ENCODE assay signal across 8 cellular contexts in genomic region chr15:38069001-38069400, GRCh38.
DNase-seq lines count a peak whose midpoint lies in the region; ATAC-seq and TF ChIP-seq lines count a peak whose summit lies in the region.

No MANE protein-coding gene starts in this region.

- CTCF ChIA-PET in OCI-LY7 (lab: Charles Lee; ENCODE audit: unreplicated experiment): no interaction called here

- TF ChIP-seq POLR2A in upper lobe of left lung (IDR thresholded peaks at IDR 0.05): no peak

- ATAC-seq in GM18909 (IDR thresholded peaks at IDR 0.05; ENCODE audit: poor library complexity, unreplicated experiment) (peak; percentile 83), HG03095 (IDR thresholded peaks at IDR 0.05; ENCODE audit: unreplicated experiment) (peak; percentile 86), upper lobe of left lung (ENCODE audit: low FRiP score in 2 of 2) (peak; percentile 71 to 78)

- H3K27me3 Mint-ChIP-seq in CD14-positive monocyte (ENCODE audit: low read depth in 3 of 3): peaks cover 5 to 15% (median 13%) of the 10 kb centered on the region in 3 donors
- H3K27me3 Mint-ChIP-seq in chondrocyte (ENCODE audit: low read depth): no peaks in the 10 kb centered on the region

- H4K20me1 ChIP-seq in OCI-LY7 (ENCODE audit: insufficient read depth, low read length): no peaks in the 10 kb centered on the region

- H3K9me3 Mint-ChIP-seq in CD14-positive monocyte (peaks cover 0 to 4% (median 0%) of the 10 kb centered on the region in 7 donors), chondrocyte (ENCODE audit: low read depth) (no peaks in the 10 kb centered on the region)

- no peak overlapping the region for H3K14ac ChIP-seq in mesenchymal stem cell (ENCODE audit: low read length in 2 of 2)

- BruUV-seq in OCI-LY7 (replicated peaks; lab: Mats Ljungman, UMichigan): no TSS peak

- DNase-seq in CD14-positive monocyte (ENCODE audit: low spot score) (peak; percentile 83), OCI-LY7 (ENCODE audit: low spot score) (peak; percentile 66), chondrocyte (ENCODE audit: low spot score) (no peak), mesenchymal stem cell (peak; percentile 84), upper lobe of left lung (peak in 1 of 2 donors; percentile 51), COLO668 (lab: John Stamatoyannopoulos, UW; ENCODE audit: unreplicated experiment) (no peak)

- no peaks in the 10 kb centered on the region for H3K9me2 ChIP-seq in OCI-LY7 (ENCODE audit: insufficient read depth, low read length)

- H2BK5ac ChIP-seq in mesenchymal stem cell (ENCODE audit: low read depth, low read length, poor library complexity, severe bottlenecking): no peak overlapping the region

- peak overlapping the region; percentile 38 for H3K4me3 ChIP-seq in OCI-LY7 (ENCODE audit: low read depth, low read length, poor library complexity, severe bottlenecking)
- peak overlapping the region in 1 of 2 experiments; percentile 71 for H3K4me3 ChIP-seq in mesenchymal stem cell (ENCODE audit: insufficient read depth in 1 of 2, low read depth in 1 of 2, low read length in 2 of 2)
- H3K4me3 ChIP-seq in upper lobe of left lung: peak overlapping the region in 3 of 4 donors; percentile 10 to 29 (median 14)

- H3K36me3 Mint-ChIP-seq in CD14-positive monocyte (peaks cover 3 to 8% of the 10 kb centered on the region in 2 donors), chondrocyte (ENCODE audit: low read depth) (no peaks in the 10 kb centered on the region)

- peak overlapping the region; percentile 76 for H2AFZ ChIP-seq in OCI-LY7 (ENCODE audit: low read length)
- H2AFZ ChIP-seq in mesenchymal stem cell (ENCODE audit: low read depth, low read length): no peak overlapping the region

- peak overlapping the region; percentile 93 for H3K9ac ChIP-seq in mesenchymal stem cell (ENCODE audit: low read length)

- H3K27me3 ChIP-seq in mesenchymal stem cell (ENCODE audit: control insufficient read depth in 1 of 2, insufficient read depth in 1 of 2, low read length in 2 of 2) (no peaks in the 10 kb centered on the region), upper lobe of left lung (no peaks in the 10 kb centered on the region)

- no peak overlapping the region for H3K27ac ChIP-seq in OCI-LY7 (ENCODE audit: low read depth, low read length, poor library complexity, severe bottlenecking)
- H3K27ac ChIP-seq in mesenchymal stem cell (ENCODE audit: low read length, poor library complexity, severe bottlenecking): peak overlapping the region; percentile 78
- peak overlapping the region; percentile 68 to 79 (median 72) for H3K27ac ChIP-seq in upper lobe of left lung

- no peak overlapping the region for H3K4ac ChIP-seq in mesenchymal stem cell (ENCODE audit: low read depth in 1 of 2, low read length in 2 of 2)

- H3K27ac Mint-ChIP-seq in CD14-positive monocyte (peak overlapping the region; percentile 97 to 100 (median 99)), chondrocyte (ENCODE audit: unreplicated experiment) (peak overlapping the region; percentile 100)

- WGBS in mesenchymal stem cell: 1% methylated on average over 6 of the region's 6 CpGs
- 3 to 18% methylated on average over 6 of the region's 6 CpGs for whole genome bisulfite sequencing in upper lobe of left lung, 2 donors

- H2BK15ac ChIP-seq in mesenchymal stem cell (ENCODE audit: low read depth, poor library complexity, severe bottlenecking): no peak overlapping the region

- H3K23ac ChIP-seq in mesenchymal stem cell (ENCODE audit: low read length in 2 of 2): no peak overlapping the region

- H3K4me1 Mint-ChIP-seq in CD14-positive monocyte (peaks cover 78% of the 10 kb centered on the region), chondrocyte (ENCODE audit: low read depth) (peaks cover 67% of the 10 kb centered on the region)

- peak in 1 of 4 donors; percentile 30 for TF ChIP-seq EP300 in upper lobe of left lung (IDR thresholded peaks at IDR 0.05)

- no peaks in the 10 kb centered on the region for H3K9me3 ChIP-seq in OCI-LY7 (ENCODE audit: low read length)
- H3K9me3 ChIP-seq in mesenchymal stem cell (ENCODE audit: control insufficient read depth, low read length): no peaks in the 10 kb centered on the region
- H3K9me3 ChIP-seq in upper lobe of left lung: no peaks in the 10 kb centered on the region

- no peak overlapping the region for H4K91ac ChIP-seq in mesenchymal stem cell (ENCODE audit: low read length)

- POLR2A ChIA-PET in OCI-LY7 (lab: Charles Lee): interaction anchor here (0.6 to 1.6 kb wide), 9 partner anchors 9 to 231 kb away, joined by 3 to 6 read pairs (median 3); no protein-coding TSS in a partner anchor

- H3K79me2 ChIP-seq in OCI-LY7 (ENCODE audit: insufficient read depth, low read depth, low read length): no peaks in the 10 kb centered on the region

- H3K4me3 Mint-ChIP-seq in CD14-positive monocyte: peak overlapping the region; percentile 72 to 86
- H3K4me3 Mint-ChIP-seq in chondrocyte (ENCODE audit: unreplicated experiment): peak overlapping the region; percentile 68

- no peak overlapping the region for H4K8ac ChIP-seq in mesenchymal stem cell (ENCODE audit: low read length)

- H3K4me2 ChIP-seq in OCI-LY7 (ENCODE audit: low read length): peak overlapping the region; percentile 63
- peak overlapping the region; percentile 54 for H3K4me2 ChIP-seq in mesenchymal stem cell (ENCODE audit: low read length, poor library complexity, severe bottlenecking)

- peak overlapping the region; percentile 24 to 46 for H3K18ac ChIP-seq in mesenchymal stem cell (ENCODE audit: low read depth in 1 of 2, low read length in 2 of 2)

- no peak overlapping the region for H2BK120ac ChIP-seq in mesenchymal stem cell (ENCODE audit: low read depth, low read length)

- H3K36me3 ChIP-seq in OCI-LY7 (ENCODE audit: insufficient read depth, low read length) (no peaks in the 10 kb centered on the region), mesenchymal stem cell (ENCODE audit: control insufficient read depth in 1 of 2, insufficient read depth in 2 of 2, low read depth in 1 of 2, low read length in 2 of 2) (no peaks in the 10 kb centered on the region), upper lobe of left lung (no peaks in the 10 kb centered on the region)

- TF ChIP-seq CTCF in CD14-positive monocyte (IDR thresholded peaks at IDR 0.05) (no peak), OCI-LY7 (conservative IDR thresholded peaks at IDR 0.05; ENCODE audit: low read length) (no peak), chondrocyte (IDR thresholded peaks at IDR 0.05) (peak; percentile 17), upper lobe of left lung (IDR thresholded peaks at IDR 0.05) (no peak)

- no peak overlapping the region for H2AK5ac ChIP-seq in mesenchymal stem cell (ENCODE audit: low read length, severe bottlenecking)

- intact Hi-C loops in CD14-positive monocyte (cut with micrococcal nuclease): loop anchor here in 1 of 2 donors (5.0 kb wide), 1 partner anchor 52 kb away; no protein-coding TSS in a partner anchor
- intact Hi-C loops in OCI-LY7 (cut with micrococcal nuclease; ENCODE audit: unreplicated experiment): no loop called here

- H3K79me1 ChIP-seq in mesenchymal stem cell (replicated peaks; ENCODE audit: low read length, poor library complexity, severe bottlenecking): no peaks in the 10 kb centered on the region

- H2BK12ac ChIP-seq in mesenchymal stem cell (ENCODE audit: low read length in 2 of 2): no peak overlapping the region

- H3K4me1 ChIP-seq in OCI-LY7 (ENCODE audit: insufficient read depth, low read length, poor library complexity, severe bottlenecking): peaks cover 50% of the 10 kb centered on the region
- peaks cover 4% of the 10 kb centered on the region for H3K4me1 ChIP-seq in mesenchymal stem cell (ENCODE audit: control insufficient read depth, insufficient read depth, low read depth, low read length)
- H3K4me1 ChIP-seq in upper lobe of left lung: peaks cover 33 to 37% (median 36%) of the 10 kb centered on the region in 4 donors

Comparison
In these comparisons a context has a peak if more than half of its experiments do, and no peak if none do; other contexts are left out.
1. DNase-seq: peak in CD14-positive monocyte (single experiment), OCI-LY7 (single experiment) and mesenchymal stem cell (single experiment); none in chondrocyte (single experiment) and COLO668 (single experiment).
2. Peak in every context shown above with its lines, with median percentiles within 50 percentile points of each other: ATAC-seq.